ENCODE assay signal across 28 cellular contexts in genomic region chr10:29499993-29500537, GRCh38.
"Had no signal": no experiment of that assay in that cellular context is flagged by ENCODE, and none has a peak within 500 bp of the region (broad histone marks: within the 10 kb centered on the region; RNA-seq: fewer than 3 reads in every experiment).

No MANE protein-coding gene starts in this region.

- H3K36me3 Mint-ChIP-seq: natural killer cell had no signal

- H3K4me3 ChIP-seq: colonic mucosa, lower lobe of right lung, ovary, spleen, suprapubic skin, tibial artery had no signal

- H3K4me3 Mint-ChIP-seq: activated B cell treated with CpG ODN at 0.5 μM for 24 hours; activated CD8-positive, alpha-beta T cell treated with anti-CD3 and anti-CD28 coated beads for 36 hours; activated naive CD4-positive, alpha-beta T cell treated with anti-CD3 and anti-CD28 coated beads, Interleukin-2, amount 50 U/mL, for 24 hours; activated naive CD8-positive, alpha-beta T cell treated with anti-CD3 and anti-CD28 coated beads, Interleukin-2, amount 50 U/mL, for 24 hours; activated T-cell treated with anti-CD3 and anti-CD28 coated beads, Interleukin-2, amount 50 U/mL, for 4 hours; activated T-helper 17 cell treated with anti-CD3 and anti-CD28 coated beads, Interleukin-2, amount 50 U/mL, for 72 hours; immature natural killer cell; natural killer cell; stimulated activated naive CD8-positive, alpha-beta T cell treated with anti-CD3 and anti-CD28 coated beads, Interleukin-15, Interleukin-2, amounts not matched to agents 100 ng/mL and 50 ng/mL, for 24 hours; T-cell; T-helper 2 cell treated with Interferon-gamma antibody and Interleukin-4, amounts not matched to agents 5 μg/mL and 100 μg/mL, for 36 hours had no signal

- DNase-seq: activated B cell treated with CpG ODN at 0.5 μM for 24 hours; activated CD4-positive, alpha-beta T cell treated with anti-CD3 and anti-CD28 coated beads, Interleukin-2, amount 50 U/mL, for 1 hour; activated CD8-positive, alpha-beta T cell treated with anti-CD3 and anti-CD28 coated beads for 36 hours; activated gamma-delta T cell treated with Interleukin-2 at 50 U/mL for 16 hours; activated naive CD8-positive, alpha-beta T cell treated with anti-CD3 and anti-CD28 coated beads, Interleukin-2, amount 50 U/mL, for 24 hours; activated T-cell treated with anti-CD3 and anti-CD28 coated beads, Interleukin-2, amount 50 U/mL, for 4 hours; amygdala; cerebellar nuclear complex; colonic mucosa; effector CD8-positive, alpha-beta T cell; head of caudate nucleus; hippocampal formation; immature natural killer cell; kidney; lower lobe of right lung; mesenchymal stem cell; natural killer cell; ovary; retina; spleen; T-cell; tibial artery had no signal

- H3K36me3 ChIP-seq: colonic mucosa, ovary had no signal

- ATAC-seq: activated CD8-positive, alpha-beta T cell treated with anti-CD3 and anti-CD28 coated beads for 36 hours; activated naive CD8-positive, alpha-beta T cell treated with anti-CD3 and anti-CD28 coated beads, Interleukin-2, amount 50 U/mL, for 24 hours; activated T-cell treated with anti-CD3 and anti-CD28 coated beads, Interleukin-2, amount 50 U/mL, for 4 hours; activated T-helper 17 cell treated with anti-CD3 and anti-CD28 coated beads, Interleukin-2, amount 50 U/mL, for 72 hours; lower lobe of right lung; natural killer cell; T-cell had no signal

- H3K4me1 ChIP-seq: colonic mucosa, lower lobe of right lung, spleen, suprapubic skin had no signal

- H3K4me1 Mint-ChIP-seq: activated B cell treated with CpG ODN at 0.5 μM for 24 hours; activated T-helper 17 cell treated with anti-CD3 and anti-CD28 coated beads, Interleukin-2, amount 50 U/mL, for 72 hours; natural killer cell had no signal

- H3K27ac Mint-ChIP-seq: activated B cell treated with CpG ODN at 0.5 μM for 24 hours; activated CD8-positive, alpha-beta T cell treated with anti-CD3 and anti-CD28 coated beads for 36 hours; activated naive CD8-positive, alpha-beta T cell treated with anti-CD3 and anti-CD28 coated beads, Interleukin-2, amount 50 U/mL, for 24 hours; immature natural killer cell; natural killer cell; progenitor cell of endocrine pancreas; stimulated activated naive CD8-positive, alpha-beta T cell treated with anti-CD3 and anti-CD28 coated beads, Interleukin-15, Interleukin-2, amounts not matched to agents 100 ng/mL and 50 ng/mL, for 24 hours; T-cell; T-helper 2 cell treated with Interferon-gamma antibody and Interleukin-4, amounts not matched to agents 5 μg/mL and 100 μg/mL, for 36 hours had no signal

- H3K9me3 ChIP-seq: colonic mucosa, lower lobe of right lung, ovary, spleen, suprapubic skin, tibial artery had no signal

- H3K27ac ChIP-seq: colonic mucosa, lower lobe of right lung, ovary, spleen, suprapubic skin, tibial artery had no signal

- H3K27me3 ChIP-seq: colonic mucosa, ovary, suprapubic skin, tibial artery had no signal

- H3K9me3 Mint-ChIP-seq: activated B cell treated with CpG ODN at 0.5 μM for 24 hours; activated CD8-positive, alpha-beta T cell treated with anti-CD3 and anti-CD28 coated beads for 36 hours; activated naive CD4-positive, alpha-beta T cell treated with anti-CD3 and anti-CD28 coated beads, Interleukin-2, amount 50 U/mL, for 24 hours; activated naive CD8-positive, alpha-beta T cell treated with anti-CD3 and anti-CD28 coated beads, Interleukin-2, amount 50 U/mL, for 24 hours; activated T-cell treated with anti-CD3 and anti-CD28 coated beads, Interleukin-2, amount 50 U/mL, for 4 hours; activated T-helper 17 cell treated with anti-CD3 and anti-CD28 coated beads, Interleukin-2, amount 50 U/mL, for 72 hours; immature natural killer cell; natural killer cell; stimulated activated naive CD8-positive, alpha-beta T cell treated with anti-CD3 and anti-CD28 coated beads, Interleukin-15, Interleukin-2, amounts not matched to agents 100 ng/mL and 50 ng/mL, for 24 hours; T-cell; T-helper 2 cell treated with Interferon-gamma antibody and Interleukin-4, amounts not matched to agents 5 μg/mL and 100 μg/mL, for 36 hours had no signal
